Comparison of ENCODE assay signal across 8 cellular contexts in the genomic region with DNA sequence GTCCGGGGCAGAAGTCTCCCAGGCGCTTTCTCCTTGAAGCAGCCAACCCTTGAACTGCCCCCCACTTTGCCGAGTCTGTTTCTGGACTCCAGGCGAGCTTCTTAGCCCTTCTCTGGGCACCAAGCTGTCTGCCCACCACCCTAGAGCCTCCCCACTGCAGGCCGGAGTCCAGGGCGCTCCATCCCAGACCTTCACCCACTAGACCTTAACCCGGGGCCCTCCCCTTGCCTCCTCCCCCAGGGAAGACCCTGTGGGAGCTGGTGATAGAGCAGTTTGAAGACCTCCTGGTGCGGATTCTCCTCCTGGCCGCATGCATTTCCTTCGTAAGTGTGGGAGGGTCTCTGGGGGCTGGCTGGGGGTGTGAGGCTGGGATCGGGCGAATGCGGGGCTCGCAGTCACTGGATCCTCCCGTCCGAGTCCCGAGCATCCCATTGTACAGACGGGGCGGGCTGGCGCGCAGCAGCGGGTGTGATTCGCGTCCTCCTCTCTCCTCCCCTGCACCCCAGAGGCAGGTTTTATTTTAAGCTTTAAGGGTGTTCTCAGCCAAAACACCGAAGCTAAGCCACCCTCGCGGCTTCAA. TPM values are rescaled to one million over a fixed set of nuclear protein-coding genes. Genes with fewer than 3 reads are reported as not detected.
DNase-seq lines count a peak whose midpoint lies in the region; ATAC-seq, FAIRE-seq and TF ChIP-seq lines count a peak whose summit lies in the region.

No MANE protein-coding gene starts in this region.

- ATAC-seq in HG02852 (IDR thresholded peaks at IDR 0.05; ENCODE audit: unreplicated experiment) = peak; percentile 29
- ATAC-seq in HG03097 (IDR thresholded peaks at IDR 0.05; ENCODE audit: low FRiP score, unreplicated experiment) = no peak
- no peak for ATAC-seq in GM21717 (IDR thresholded peaks at IDR 0.05; ENCODE audit: unreplicated experiment)

- H3K4me1 ChIP-seq in right atrium auricular region (peaks cover 0 to 15% of the 10 kb centered on the region in 2 donors), small intestine (ENCODE audit: control insufficient read depth in 2 of 2, insufficient read depth in 1 of 2, low read depth in 1 of 2, low read length in 1 of 2) (peaks cover 5 to 8% of the 10 kb centered on the region in 2 donors)

- peak; percentile 47 for DNase-seq in DMS153 treated with DMSO at 0.1 percent for 48 hours (lab: John Stamatoyannopoulos, UW; ENCODE audit: unreplicated experiment)
- no peak for DNase-seq in DMS153 (lab: John Stamatoyannopoulos, UW)
- no peak for DNase-seq in right atrium auricular region (ENCODE audit: low spot score)
- DNase-seq in small intestine = no peak

- H3K4me3 ChIP-seq in WI38 (ENCODE audit: low read depth, low read length) (peak overlapping the region; percentile 79), right atrium auricular region (peak overlapping the region; percentile 65 to 68), small intestine (ENCODE audit: low read depth in 1 of 2, low read length in 2 of 2) (peak overlapping the region; percentile 59 to 62)

- TF ChIP-seq CTCF in WI38 (IDR thresholded peaks at IDR 0.05; ENCODE audit: low read depth, low read length) (no peak), right atrium auricular region (IDR thresholded peaks at IDR 0.05) (no peak)

- WGBS in small intestine, 3 donors = 1 to 3% (median 1%) methylated on average over 24 to 27 of the region's 27 CpGs

- H3K36me3 ChIP-seq in right atrium auricular region (peaks cover 4% of the 10 kb centered on the region), small intestine (ENCODE audit: control insufficient read depth in 2 of 2, insufficient read depth in 2 of 2, low read length in 2 of 2) (no peaks in the 10 kb centered on the region)

- H3K9me3 ChIP-seq in right atrium auricular region (no peaks in the 10 kb centered on the region), small intestine (ENCODE audit: control insufficient read depth, low read depth) (no peaks in the 10 kb centered on the region)

- H3K27me3 ChIP-seq in right atrium auricular region (no peaks in the 10 kb centered on the region), small intestine (ENCODE audit: control insufficient read depth in 2 of 2, insufficient read depth in 2 of 2, low read length in 2 of 2) (no peaks in the 10 kb centered on the region)

- no peak for FAIRE-seq in small intestine (lab: Jason Lieb, UNC)

- H3K27ac ChIP-seq in right atrium auricular region (peak overlapping the region in 1 of 2 donors; percentile 23), small intestine (ENCODE audit: low read depth in 1 of 2, low read length in 1 of 2) (no peak overlapping the region)

RNA-seq across cellular contexts. Expression of a gene that starts 1.1 kb away (rescaled TPM):
- under 1 TPM in 1 of 2 donors, not detected in 1; 0.26 TPM for total RNA-seq in right atrium auricular region
- 1 to 10 TPM in 2 of 3 donors, under 1 TPM in 1; 0.90 to 3.8 (median 2.2) TPM for polyA plus RNA-seq in small intestine

RNA-seq across cellular contexts. Expression of a gene that starts 15.7 kb away (rescaled TPM):
- 10 to 100 TPM; 31.9 to 36.7 TPM for total RNA-seq in right atrium auricular region
- 10 to 100 TPM; 26.2 to 50.1 (median 34.9) TPM for polyA plus RNA-seq in small intestine

RNA-seq across cellular contexts. Expression of a gene that starts 33.2 kb away (rescaled TPM):
- total RNA-seq in right atrium auricular region = 100 to 1,000 TPM; 122 to 165 TPM
- 100 to 1,000 TPM; 196 to 293 (median 229) TPM for polyA plus RNA-seq in small intestine

RNA-seq across cellular contexts. Expression of a gene that starts 45.7 kb away (rescaled TPM):
- total RNA-seq in right atrium auricular region = 10 to 100 TPM; 18.2 to 22.5 TPM
- polyA plus RNA-seq in small intestine = 10 to 100 TPM; 26.5 to 55.7 (median 30.0) TPM

RNA-seq across cellular contexts. Expression of a gene that starts 52.4 kb away (rescaled TPM):
- under 1 TPM in 1 of 2 donors, not detected in 1; 0.24 TPM for total RNA-seq in right atrium auricular region
- polyA plus RNA-seq in small intestine = 1 to 10 TPM in 1 of 3 donors, under 1 TPM in 1, not detected in 1; 0.81 to 2.4 TPM
